In the genomic region with DNA sequence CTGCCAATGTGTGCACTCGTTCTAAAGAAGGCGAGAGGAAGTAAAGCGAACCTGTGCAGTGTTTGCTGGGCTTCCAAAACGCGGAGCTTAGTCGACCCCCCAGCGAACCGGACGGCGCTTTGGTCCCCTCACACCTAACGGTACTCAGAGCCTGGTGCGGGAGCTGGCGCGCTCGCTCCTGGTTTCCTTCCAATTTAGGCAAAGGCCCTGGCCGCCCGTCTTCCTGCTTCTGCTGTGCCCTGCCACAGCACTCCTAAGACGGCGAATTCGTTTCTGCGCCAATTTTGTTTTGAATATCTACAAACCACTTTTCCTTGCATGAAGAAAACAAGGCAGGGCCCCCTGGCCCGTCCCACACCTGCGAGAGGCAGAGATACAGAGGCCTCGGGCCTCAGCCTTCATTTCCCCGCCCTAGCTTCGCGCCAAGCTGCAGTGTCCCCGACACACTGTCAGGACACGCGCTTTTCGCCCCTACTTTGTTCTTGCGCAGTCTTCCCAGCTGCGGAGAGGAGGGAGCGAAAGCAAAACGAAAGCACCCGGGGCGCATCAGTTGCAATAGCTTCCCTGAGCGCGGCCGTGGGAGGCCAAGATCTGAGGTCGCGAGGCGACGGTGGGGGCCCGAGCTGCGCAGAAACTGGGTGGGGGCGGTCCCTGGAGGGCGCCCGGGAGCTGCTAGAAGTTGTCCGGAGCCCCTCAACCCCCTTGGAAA, we compare ENCODE assay signal across 8 cellular contexts.
A peak's percentile ranks its signal among the peaks of the same experiment; 100 is the strongest.
DNase-seq lines count a peak whose midpoint lies in the region; ATAC-seq and TF ChIP-seq lines count a peak whose summit lies in the region.

No MANE protein-coding gene starts in this region.

- no peak overlapping the region for H3K27ac Mint-ChIP-seq in MCF 10A (ENCODE audit: low read depth, unreplicated experiment)
- peak overlapping the region; percentile 49 for H3K27ac Mint-ChIP-seq in activated naive CD8-positive, alpha-beta T cell treated with anti-CD3 and anti-CD28 coated beads, Interleukin-2, amount 50 U/mL, for 24 hours

- no peaks in the 10 kb centered on the region for H3K9me3 Mint-ChIP-seq in MCF 10A (ENCODE audit: unreplicated experiment)
- no peaks in the 10 kb centered on the region for H3K9me3 Mint-ChIP-seq in activated naive CD8-positive, alpha-beta T cell treated with anti-CD3 and anti-CD28 coated beads, Interleukin-2, amount 50 U/mL, for 24 hours

- peak overlapping the region; percentile 98 to 99 for H3K27ac ChIP-seq in breast epithelium

- H3K27me3 Mint-ChIP-seq in MCF 10A (ENCODE audit: insufficient read depth, unreplicated experiment): no peaks in the 10 kb centered on the region
- H3K27me3 Mint-ChIP-seq in activated naive CD8-positive, alpha-beta T cell treated with anti-CD3 and anti-CD28 coated beads, Interleukin-2, amount 50 U/mL, for 24 hours: peaks cover 47% of the 10 kb centered on the region

- H3K4me3 Mint-ChIP-seq in MCF 10A (ENCODE audit: unreplicated experiment): no peak overlapping the region
- peak overlapping the region; percentile 75 for H3K4me3 Mint-ChIP-seq in activated naive CD8-positive, alpha-beta T cell treated with anti-CD3 and anti-CD28 coated beads, Interleukin-2, amount 50 U/mL, for 24 hours

- H3K4me1 ChIP-seq in breast epithelium: peaks cover 0 to 6% of the 10 kb centered on the region in 2 donors
- peaks cover 21% of the 10 kb centered on the region for H3K4me1 ChIP-seq in iPS-15b (ENCODE audit: control insufficient read depth, insufficient read depth, low read length)

- H3K4me3 ChIP-seq in breast epithelium (peak overlapping the region; percentile 44 to 90 (median 48)), iPS-15b (ENCODE audit: low read depth, low read length) (peak overlapping the region; percentile 76)

- no TSS peak for BruUV-seq in MCF 10A (replicated peaks; lab: Mats Ljungman, UMichigan)

- peak in 1 of 2 donors; percentile 60 for DNase-seq in breast epithelium (ENCODE audit: low spot score in 2 of 2)
- DNase-seq in MCF 10A (ENCODE audit: unreplicated experiment): no peak
- peak; percentile 54 for DNase-seq in activated naive CD8-positive, alpha-beta T cell treated with anti-CD3 and anti-CD28 coated beads, Interleukin-2, amount 50 U/mL, for 24 hours
- peak; percentile 54 to 60 for DNase-seq in stimulated activated CD4-positive, alpha-beta T cell treated with anti-CD3 and anti-CD28 coated beads, Interleukin-1b, Interleukin-23, amount 100 ng/mL, for 4 hours (ENCODE audit: low read depth in 2 of 2)
- DNase-seq in kidney glomerular epithelial cell (lab: John Stamatoyannopoulos, UW): no peak
- no peak for DNase-seq in putamen (ENCODE audit: low spot score)

- H3K9me3 ChIP-seq in breast epithelium (no peaks in the 10 kb centered on the region), iPS-15b (ENCODE audit: control insufficient read depth, insufficient read depth, low read length) (no peaks in the 10 kb centered on the region)

- TF ChIP-seq POLR2A in breast epithelium (IDR thresholded peaks at IDR 0.05): no peak

- peaks cover 22% of the 10 kb centered on the region for H3K4me1 Mint-ChIP-seq in MCF 10A (ENCODE audit: insufficient read depth, unreplicated experiment)
- H3K4me1 Mint-ChIP-seq in activated naive CD8-positive, alpha-beta T cell treated with anti-CD3 and anti-CD28 coated beads, Interleukin-2, amount 50 U/mL, for 24 hours: peaks cover 72% of the 10 kb centered on the region

- CTCF ChIA-PET in MCF 10A (lab: Yijun Ruan, JAX): interaction anchor here (0.6 to 2.8 kb wide), 4 partner anchors 33 to 60 kb away, joined by 3 to 14 read pairs (median 3); no protein-coding TSS in a partner anchor

- no peak overlapping the region for H3K9ac ChIP-seq in iPS-15b (ENCODE audit: low read depth, low read length)

- H3K27me3 ChIP-seq in breast epithelium (peaks cover 0 to 54% of the 10 kb centered on the region in 2 donors), iPS-15b (ENCODE audit: control insufficient read depth, insufficient read depth, low read length) (peaks cover 80% of the 10 kb centered on the region)

- intact Hi-C loops in breast epithelium (cut with DNase I; ENCODE audit: low total_unique reads): loop anchor here (5.0 to 10.0 kb wide), 2 partner anchors 45 to 132 kb away; a partner anchor contains a TSS
- intact Hi-C loops in MCF 10A (cut with micrococcal nuclease): no loop called here

- no peaks in the 10 kb centered on the region for H3K36me3 ChIP-seq in breast epithelium
- no peaks in the 10 kb centered on the region for H3K36me3 ChIP-seq in iPS-15b (ENCODE audit: control insufficient read depth, insufficient read depth, low read length)

- peaks cover 5% of the 10 kb centered on the region for H3K36me3 Mint-ChIP-seq in MCF 10A (ENCODE audit: insufficient read depth, unreplicated experiment)
- peaks cover 5% of the 10 kb centered on the region for H3K36me3 Mint-ChIP-seq in activated naive CD8-positive, alpha-beta T cell treated with anti-CD3 and anti-CD28 coated beads, Interleukin-2, amount 50 U/mL, for 24 hours (ENCODE audit: low read depth)

- POLR2A ChIA-PET in MCF 10A (lab: Yijun Ruan, JAX): interaction anchor here (1.3 to 17.8 kb wide), 9 partner anchors 10 to 402 kb away, joined by 3 to 429 read pairs (median 17); no protein-coding TSS in a partner anchor

- ATAC-seq in activated naive CD8-positive, alpha-beta T cell treated with anti-CD3 and anti-CD28 coated beads, Interleukin-2, amount 50 U/mL, for 24 hours: no peak
- ATAC-seq in HG02571 (IDR thresholded peaks at IDR 0.05; ENCODE audit: unreplicated experiment): no peak

- TF ChIP-seq CTCF in breast epithelium (IDR thresholded peaks at IDR 0.05) (no peak), MCF 10A (IDR thresholded peaks at IDR 0.05; ENCODE audit: unreplicated experiment) (no peak)

Comparison
In these comparisons a context has a peak if more than half of its experiments do, and no peak if none do; other contexts are left out.
1. DNase-seq: peak in activated naive CD8-positive, alpha-beta T cell treated with anti-CD3 and anti-CD28 coated beads, Interleukin-2, amount 50 U/mL, for 24 hours (single experiment) and stimulated activated CD4-positive, alpha-beta T cell treated with anti-CD3 and anti-CD28 coated beads, Interleukin-1b, Interleukin-23, amount 100 ng/mL, for 4 hours (2 of 2); none in MCF 10A (single experiment), kidney glomerular epithelial cell (single experiment) and putamen (single experiment).